9 cellular contexts compared by ENCODE assay signal in the genomic region with DNA sequence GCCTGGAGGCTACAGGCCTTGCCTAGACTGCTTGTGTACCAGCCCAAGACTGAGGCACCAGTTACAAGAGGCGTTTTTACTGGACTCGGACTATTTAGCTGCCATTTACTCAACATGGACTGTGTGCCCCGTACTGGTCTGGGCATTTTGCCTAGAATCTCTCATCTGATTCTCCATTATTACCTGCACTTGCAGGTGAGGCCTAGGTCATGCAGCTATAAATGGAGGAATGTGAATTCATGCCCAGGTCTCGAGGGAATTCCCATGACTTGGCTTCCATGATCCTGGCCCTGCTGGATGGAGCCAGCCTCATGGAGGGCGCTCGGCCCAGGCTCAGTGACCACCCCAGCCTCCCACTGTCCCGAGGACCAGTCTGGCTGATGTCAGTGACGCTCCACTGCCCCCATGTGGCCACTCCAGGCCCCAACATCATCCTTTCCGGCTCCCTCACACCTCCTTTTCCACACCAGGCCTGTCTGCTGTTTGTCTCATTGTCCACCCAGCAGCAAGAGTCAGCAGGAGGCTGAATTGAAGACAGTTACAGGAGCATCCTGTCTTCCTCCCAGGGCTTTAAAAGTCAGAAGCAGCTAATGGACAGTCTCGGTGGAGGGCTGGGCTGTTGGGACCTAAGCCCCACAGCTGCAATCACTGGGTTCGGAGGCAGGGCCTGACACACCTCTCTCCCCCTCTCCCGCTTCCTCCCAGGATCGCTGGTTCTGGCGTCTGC. TPM values are rescaled to one million over a fixed set of nuclear protein-coding genes. Genes with fewer than 3 reads are reported as not detected.
DNase-seq lines count a peak whose midpoint lies in the region; ATAC-seq, FAIRE-seq and TF ChIP-seq lines count a peak whose summit lies in the region.
"Had no signal": no experiment of that assay in that cellular context is flagged by ENCODE, and none has a peak within 500 bp of the region (broad histone marks: within the 10 kb centered on the region; RNA-seq: fewer than 3 reads in every experiment).

No MANE protein-coding gene starts in this region.

- no peak overlapping the region for H3K9ac ChIP-seq in PC-3 (ENCODE audit: low read length)

- no peak overlapping the region for H3K4me2 ChIP-seq in PC-3 (ENCODE audit: low read length)

- DNase-seq in COLO668 (lab: John Stamatoyannopoulos, UW; ENCODE audit: unreplicated experiment) = peak; percentile 56
- DNase-seq in HEK293T (ENCODE audit: extremely low spot score) = peak; percentile 81
- DNase-seq in PC-3 = peak; percentile 67
- DNase-seq in activated naive CD4-positive, alpha-beta T cell treated with anti-CD3 and anti-CD28 coated beads, Interleukin-2, amount 10 ng/mL, durations not matched to agents 7 days and 5 days = peak; percentile 70
- DNase-seq in glutamatergic neuron = peak; percentile 90
- peak in 4 of 6 donors; percentile 62 to 75 (median 65) for DNase-seq in pancreas

- H3K79me2 ChIP-seq in PC-3 (ENCODE audit: low read length) = no peaks in the 10 kb centered on the region

- ATAC-seq in PC-3 = peak; percentile 80
- ATAC-seq in pancreas = peak; percentile 36 to 86 (median 78)
- no peak for ATAC-seq in HG02938 (IDR thresholded peaks at IDR 0.05; ENCODE audit: unreplicated experiment)
- no peak for ATAC-seq in GM21367 (IDR thresholded peaks at IDR 0.05; ENCODE audit: unreplicated experiment)

- H3K9me3 Mint-ChIP-seq in activated naive CD4-positive, alpha-beta T cell treated with anti-CD3 and anti-CD28 coated beads, Interleukin-2, amount 10 ng/mL, durations not matched to agents 7 days and 5 days = no peaks in the 10 kb centered on the region
- peaks cover 10% of the 10 kb centered on the region for H3K9me3 Mint-ChIP-seq in glutamatergic neuron (ENCODE audit: unreplicated experiment)
- H3K9me3 Mint-ChIP-seq: T-helper 1 cell treated with Interleukin-12 subunit alpha and Interleukin-12 subunit beta and Interleukin-4 antibody, amounts not matched to agents 30 μg/mL and 1 μg/mL, for 36 hours had no signal

- no peaks in the 10 kb centered on the region for H3K27me3 ChIP-seq in PC-3 (ENCODE audit: low read length)
- no peaks in the 10 kb centered on the region for H3K27me3 ChIP-seq in pancreas

- H3K9me3 ChIP-seq in PC-3 (ENCODE audit: low read length) = no peaks in the 10 kb centered on the region
- H3K9me3 ChIP-seq in pancreas = no peaks in the 10 kb centered on the region

- H4K20me1 ChIP-seq in PC-3 (ENCODE audit: low read length) = no peaks in the 10 kb centered on the region

- H3K9me2 ChIP-seq in PC-3 (replicated peaks; ENCODE audit: low read length) = no peaks in the 10 kb centered on the region

- no peaks in the 10 kb centered on the region for H3F3A ChIP-seq in PC-3 (ENCODE audit: low read length, unreplicated experiment)

- H3K4me1 Mint-ChIP-seq in activated naive CD4-positive, alpha-beta T cell treated with anti-CD3 and anti-CD28 coated beads, Interleukin-2, amount 10 ng/mL, durations not matched to agents 7 days and 5 days = no peaks in the 10 kb centered on the region
- no peaks in the 10 kb centered on the region for H3K4me1 Mint-ChIP-seq in glutamatergic neuron (ENCODE audit: low read depth, unreplicated experiment)

- WGBS in pancreas, 2 donors = 41 to 47% methylated on average over 14 of the region's 14 CpGs

- H3K27me3 Mint-ChIP-seq in activated naive CD4-positive, alpha-beta T cell treated with anti-CD3 and anti-CD28 coated beads, Interleukin-2, amount 10 ng/mL, durations not matched to agents 7 days and 5 days = no peaks in the 10 kb centered on the region
- peaks cover 6% of the 10 kb centered on the region for H3K27me3 Mint-ChIP-seq in glutamatergic neuron (ENCODE audit: unreplicated experiment)

- H3K4me3 ChIP-seq in PC-3 (ENCODE audit: low read length) (no peak overlapping the region), pancreas (no peak overlapping the region)

- no peak overlapping the region for H3K27ac Mint-ChIP-seq in activated naive CD4-positive, alpha-beta T cell treated with anti-CD3 and anti-CD28 coated beads, Interleukin-2, amount 10 ng/mL, durations not matched to agents 7 days and 5 days
- H3K27ac Mint-ChIP-seq in glutamatergic neuron (ENCODE audit: unreplicated experiment) = no peak overlapping the region

- peaks cover 6% of the 10 kb centered on the region for H3K36me3 Mint-ChIP-seq in activated naive CD4-positive, alpha-beta T cell treated with anti-CD3 and anti-CD28 coated beads, Interleukin-2, amount 10 ng/mL, durations not matched to agents 7 days and 5 days
- peaks cover 8% of the 10 kb centered on the region for H3K36me3 Mint-ChIP-seq in glutamatergic neuron (ENCODE audit: unreplicated experiment)

- H3K4me1 ChIP-seq in PC-3 (ENCODE audit: insufficient read depth, low read length) = peaks cover 5% of the 10 kb centered on the region
- H3K4me1 ChIP-seq in pancreas = no peaks in the 10 kb centered on the region

- H2AFZ ChIP-seq in PC-3 (ENCODE audit: low read length) = no peak overlapping the region

- intact Hi-C loops in PC-3 (cut with micrococcal nuclease) (loop anchor here (1.0 to 10.0 kb wide), 2 partner anchors 124 to 434 kb away; no protein-coding TSS in a partner anchor), pancreas (cut with DNase I) (no loop called here)

- H3K36me3 ChIP-seq in PC-3 (ENCODE audit: low read depth, low read length) (no peaks in the 10 kb centered on the region), pancreas (peaks cover 0 to 15% (median 0%) of the 10 kb centered on the region in 3 donors)

- H3K4me3 Mint-ChIP-seq in activated naive CD4-positive, alpha-beta T cell treated with anti-CD3 and anti-CD28 coated beads, Interleukin-2, amount 10 ng/mL, durations not matched to agents 7 days and 5 days = no peak overlapping the region
- H3K4me3 Mint-ChIP-seq in glutamatergic neuron (ENCODE audit: unreplicated experiment) = no peak overlapping the region
- H3K4me3 Mint-ChIP-seq: T-helper 1 cell treated with Interleukin-12 subunit alpha and Interleukin-12 subunit beta and Interleukin-4 antibody, amounts not matched to agents 30 μg/mL and 1 μg/mL, for 36 hours had no signal

- no TSS peak for BruUV-seq in PC-3 (replicated peaks; lab: Mats Ljungman, UMichigan)

- no peak for FAIRE-seq in pancreas (lab: Jason Lieb, UNC)

- POLR2A ChIA-PET in HEK293T (lab: Yijun Ruan, JAX) (no interaction called here), PC-3 (lab: Charles Lee; ENCODE audit: unreplicated experiment) (interaction anchor here (0.5 kb wide), 1 partner anchor 42 kb away, joined by 4 read pairs; no protein-coding TSS in a partner anchor)

- peak; percentile 94 for TF ChIP-seq CTCF in PC-3 (conservative IDR thresholded peaks at IDR 0.05; ENCODE audit: low read depth, low read length)
- TF ChIP-seq CTCF in glutamatergic neuron (IDR thresholded peaks at IDR 0.05; ENCODE audit: partially characterized antibody, unreplicated experiment) = peak; percentile 80
- peak; percentile 36 to 58 (median 50) for TF ChIP-seq CTCF in pancreas (IDR thresholded peaks at IDR 0.05)

- CTCF ChIA-PET in HEK293T (lab: Yijun Ruan, JAX) (interaction anchor here (0.9 to 1.3 kb wide), 2 partner anchors 9 to 124 kb away, joined by 4 to 6 read pairs; partner anchors contain the start of gene MMP24OS), PC-3 (lab: Charles Lee) (interaction anchor here (0.5 to 1.6 kb wide), 4 partner anchors 15 to 173 kb away, joined by 4 to 9 read pairs (median 8); partner anchors contain the start of genes EDEM2 and EIF6)
- CTCF ChIA-PET in activated naive CD4-positive, alpha-beta T cell treated with anti-CD3 and anti-CD28 coated beads, Interleukin-2, amount 10 ng/mL, durations not matched to agents 7 days and 5 days (lab: Charles Lee) = interaction anchor here (0.6 to 5.3 kb wide), 19 partner anchors 9 to 431 kb away, joined by 3 to 57 read pairs (median 4); partner anchors contain the start of genes EDEM2 and MMP24OS

- no peak overlapping the region for H3K27ac ChIP-seq in PC-3 (ENCODE audit: low read length)
- H3K27ac ChIP-seq in pancreas = peak overlapping the region in 2 of 4 donors; percentile 39 to 47

TF ChIP-seq in HEK293T, 16 proteins besides CTCF, POLR2A, EP300 and RAD21:
- TF ChIP-seq LEF1 (IDR thresholded peaks at IDR 0.05; ENCODE audit: borderline replicate concordance) (no peak), SP1 (IDR thresholded peaks at IDR 0.05) (no peak), ZNF384 (IDR thresholded peaks at IDR 0.05) (no peak), SUZ12 (IDR thresholded peaks at IDR 0.05) (no peak), ELF4 (IDR thresholded peaks at IDR 0.05) (no peak), HDGF (IDR thresholded peaks at IDR 0.05; ENCODE audit: borderline replicate concordance) (no peak), ARNT (IDR thresholded peaks at IDR 0.05) (no peak), L3MBTL2 (conservative IDR thresholded peaks at IDR 0.05) (no peak), CTBP1 (IDR thresholded peaks at IDR 0.05; ENCODE audit: borderline replicate concordance) (no peak), TARDBP (IDR thresholded peaks at IDR 0.05) (no peak), FOXM1 (IDR thresholded peaks at IDR 0.05; ENCODE audit: borderline replicate concordance) (no peak), BHLHE40 (IDR thresholded peaks at IDR 0.05; ENCODE audit: borderline replicate concordance) (no peak), NFRKB (IDR thresholded peaks at IDR 0.05) (no peak), FOXA1 (IDR thresholded peaks at IDR 0.05) (no peak), FOXK2 (IDR thresholded peaks at IDR 0.05) (no peak)
- TF ChIP-seq, protein P1, sequence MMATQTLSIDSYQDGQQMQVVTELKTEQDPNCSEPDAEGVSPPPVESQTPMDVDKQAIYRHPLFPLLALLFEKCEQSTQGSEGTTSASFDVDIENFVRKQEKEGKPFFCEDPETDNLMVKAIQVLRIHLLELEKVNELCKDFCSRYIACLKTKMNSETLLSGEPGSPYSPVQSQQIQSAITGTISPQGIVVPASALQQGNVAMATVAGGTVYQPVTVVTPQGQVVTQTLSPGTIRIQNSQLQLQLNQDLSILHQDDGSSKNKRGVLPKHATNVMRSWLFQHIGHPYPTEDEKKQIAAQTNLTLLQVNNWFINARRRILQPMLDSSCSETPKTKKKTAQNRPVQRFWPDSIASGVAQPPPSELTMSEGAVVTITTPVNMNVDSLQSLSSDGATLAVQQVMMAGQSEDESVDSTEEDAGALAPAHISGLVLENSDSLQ (IDR thresholded peaks at IDR 0.05) = no peak

RNA-seq across cellular contexts. Expression of gene MMP24OS, which starts 8.7 kb away (rescaled TPM):
- 19.5 and 22.7 TPM in 2 replicates for total RNA-seq in PC-3 (2014; rRNA removed)
- 99.0 TPM for total RNA-seq in glutamatergic neuron (ENCODE audit: unreplicated experiment)
- 10 to 100 TPM; 28.9 to 49.9 (median 44.4) TPM for total RNA-seq in pancreas
- polyA plus RNA-seq in pancreas = 10 to 100 TPM; 53.7 to 74.9 TPM

RNA-seq across cellular contexts. Expression of gene EIF6, which starts 15.4 kb away (rescaled TPM):
- total RNA-seq in PC-3 (2014; rRNA removed) (292 and 294 TPM in 2 replicates), glutamatergic neuron (ENCODE audit: unreplicated experiment) (85.2 TPM), pancreas (10 to 100 TPM; 30.6 to 59.2 (median 45.5) TPM)
- polyA plus RNA-seq in pancreas = 10 to 100 TPM; 61.3 to 79.4 TPM

RNA-seq across cellular contexts. Expression of gene FAM83C, which starts 23.0 kb away (rescaled TPM):
- total RNA-seq in PC-3 (2014; rRNA removed) (0.12 TPM in 1 of 2 replicates, not detected in the other), glutamatergic neuron (ENCODE audit: unreplicated experiment) (not detected), pancreas (not detected)
- not detected for polyA plus RNA-seq in pancreas

RNA-seq across cellular contexts. Expression of gene MMP24, which starts 42.7 kb away (rescaled TPM):
- total RNA-seq in PC-3 (2014; rRNA removed) (0.52 and 0.91 TPM in 2 replicates), glutamatergic neuron (ENCODE audit: unreplicated experiment) (19.0 TPM), pancreas (1 to 10 TPM; 2.0 to 5.8 (median 3.8) TPM)
- 1 to 10 TPM; 6.5 to 7.3 TPM for polyA plus RNA-seq in pancreas

Comparison
In these comparisons a context has a peak if more than half of its experiments do, and no peak if none do; other contexts are left out.
1. ATAC-seq: peak in PC-3 (single experiment) and pancreas (4 of 4); none in HG02938 (single experiment) and GM21367 (single experiment).
2. Peak in every context shown above with its lines, with median percentiles within 50 percentile points of each other: DNase-seq and CTCF ChIP-seq.